9 cellular contexts compared by ENCODE assay signal in the genomic region with DNA sequence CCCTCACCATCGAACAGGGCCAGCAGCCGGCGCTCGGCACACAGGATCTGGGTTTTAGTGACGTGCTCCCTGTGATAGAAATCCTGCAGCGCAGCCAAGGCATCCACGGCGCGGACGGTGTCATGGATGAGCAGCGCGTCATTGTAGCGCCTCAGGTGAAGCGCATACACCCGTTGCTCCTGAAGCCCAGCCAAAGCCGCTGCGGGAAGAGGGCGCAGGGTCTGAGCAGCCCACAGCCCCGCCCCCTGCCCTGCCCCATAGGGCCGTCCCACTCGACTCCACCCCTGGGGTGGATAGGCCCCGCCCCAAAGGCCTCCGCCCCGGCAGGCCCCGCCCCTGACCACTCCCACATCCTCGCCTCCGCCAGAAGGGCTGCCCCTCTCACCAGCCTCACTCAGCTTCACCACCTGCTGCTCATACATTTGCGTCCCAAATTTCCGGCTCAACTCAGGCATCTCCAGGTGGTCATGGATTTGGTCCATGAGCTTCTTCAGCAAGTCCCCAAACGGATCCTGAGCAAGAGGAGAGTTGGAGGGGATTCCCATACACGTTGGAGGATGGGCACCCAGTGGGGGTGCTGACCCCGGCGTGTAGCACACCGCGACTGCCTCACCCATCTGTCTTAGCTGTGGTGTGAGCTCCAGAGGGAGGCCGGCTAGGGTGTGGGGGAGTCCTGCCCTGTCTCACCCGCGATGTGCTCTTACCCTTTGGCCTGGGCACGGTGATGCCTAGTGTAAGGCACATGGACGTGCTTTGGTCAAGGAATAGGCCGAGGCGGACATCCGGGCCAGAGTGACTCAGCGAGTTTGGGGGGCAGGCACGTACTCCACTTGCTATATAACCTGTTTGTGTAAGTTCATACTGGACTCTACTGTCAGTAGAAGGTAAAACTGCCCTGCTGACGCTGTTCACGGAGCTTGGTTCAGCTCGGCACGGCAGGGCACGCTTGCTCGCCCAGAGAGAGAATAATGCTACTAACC. TPM values are rescaled to one million over a fixed set of nuclear protein-coding genes. Genes with fewer than 3 reads are reported as not detected.
DNase-seq lines count a peak whose midpoint lies in the region; ATAC-seq and TF ChIP-seq lines count a peak whose summit lies in the region.
"Had no signal": no experiment of that assay in that cellular context is flagged by ENCODE, and none has a peak within 500 bp of the region (broad histone marks: within the 10 kb centered on the region; RNA-seq: fewer than 3 reads in every experiment).

No MANE protein-coding gene starts in this region.

- H3K27me3 ChIP-seq in HUES6 (ENCODE audit: control insufficient read depth, insufficient read depth, low read length) (peaks cover 4% of the 10 kb centered on the region; the same call in 1 of the 2 replicates), heart left ventricle (no peaks in the 10 kb centered on the region)

- DNase-seq in AML-193 (lab: John Stamatoyannopoulos, UW) = peak; percentile 35 to 38
- peak; percentile 94 for DNase-seq in RWPE1 (ENCODE audit: low spot score)
- peak; percentile 94 for DNase-seq in activated effector memory CD4-positive, alpha-beta T cell treated with anti-CD3 and anti-CD28 coated beads, Interleukin-2, amount 50 U/mL, for 16 hours
- peak; percentile 54 to 92 (median 79) for DNase-seq in heart left ventricle
- DNase-seq in retina = peak; percentile 80

- no peak for TF ChIP-seq CTCF in RWPE1 (conservative IDR thresholded peaks at IDR 0.05; ENCODE audit: low read depth)
- TF ChIP-seq CTCF in heart left ventricle (IDR thresholded peaks at IDR 0.05) = no peak

- 46 to 78% (median 60%) methylated on average over 32 to 51 of the region's 51 CpGs for WGBS in heart left ventricle, 4 donors

- POLR2A ChIA-PET in RWPE1 (lab: Yijun Ruan, JAX; ENCODE audit: low non-redundant PET) = no interaction called here

- H3K36me3 ChIP-seq in HUES6 (ENCODE audit: control insufficient read depth, insufficient read depth, low read length) = no peaks in the 10 kb centered on the region
- peaks cover 0 to 71% (median 5%) of the 10 kb centered on the region in 9 donors for H3K36me3 ChIP-seq in heart left ventricle

- ATAC-seq in GM19452 (IDR thresholded peaks at IDR 0.05; ENCODE audit: unreplicated experiment) = peak; percentile 66
- peak; percentile 22 to 86 (median 77) for ATAC-seq in heart left ventricle
- no peak for ATAC-seq in GM18861 (IDR thresholded peaks at IDR 0.05; ENCODE audit: unreplicated experiment)

- no peaks in the 10 kb centered on the region for H3K9me3 ChIP-seq in HUES6 (ENCODE audit: control insufficient read depth, insufficient read depth, low read depth, low read length)
- no peaks in the 10 kb centered on the region for H3K9me3 ChIP-seq in heart left ventricle

- H3K4me1 ChIP-seq in HUES6 (ENCODE audit: control insufficient read depth, insufficient read depth, low read length) (peaks cover 15% of the 10 kb centered on the region), heart left ventricle (peaks cover 0 to 24% (median 12%) of the 10 kb centered on the region in 12 donors)

- intact Hi-C loops in heart left ventricle (cut with DNase I) = no loop called here

- CTCF ChIA-PET in RWPE1 (lab: Yijun Ruan, JAX) = interaction anchor here (0.6 to 1.1 kb wide), 2 partner anchors 35 to 84 kb away, joined by 3 to 5 read pairs; no protein-coding TSS in a partner anchor

- H3K4me3 ChIP-seq in HUES6 (ENCODE audit: low read depth, low read length) = peak overlapping the region; percentile 54
- peak overlapping the region in 9 of 12 donors; percentile 9 to 53 (median 24) for H3K4me3 ChIP-seq in heart left ventricle

- no peak for TF ChIP-seq POLR2A in heart left ventricle (IDR thresholded peaks at IDR 0.05)

- H3K9ac ChIP-seq in HUES6 (ENCODE audit: low read length) = peak overlapping the region; percentile 40

- H3K27ac ChIP-seq in HUES6 (ENCODE audit: low read depth, low read length) = no peak overlapping the region
- H3K27ac ChIP-seq in RWPE1 = peak overlapping the region; percentile 48
- H3K27ac ChIP-seq in heart left ventricle = no peak overlapping the region
- H3K27ac ChIP-seq: skin epidermis had no signal

RNA-seq across cellular contexts. Expression of gene DHX58, which starts 4.6 kb away (rescaled TPM):
- 10 to 100 TPM in 1 of 9 donors, 1 to 10 TPM in 8; 1.9 to 17.3 (median 3.7) TPM for total RNA-seq in heart left ventricle
- 1 to 10 TPM; 1.8 to 4.9 TPM for polyA plus RNA-seq in heart left ventricle

RNA-seq across cellular contexts. Expression of gene ZNF385C, which starts 9.6 kb away (rescaled TPM):
- under 1 TPM in 6 of 9 donors, not detected in 3; 0.14 to 0.38 (median 0.22) TPM for total RNA-seq in heart left ventricle
- under 1 TPM; 0.06 to 0.11 TPM for polyA plus RNA-seq in heart left ventricle

RNA-seq across cellular contexts. Expression of gene KAT2A, which starts 13.3 kb away (rescaled TPM):
- 10 to 100 TPM in 8 of 9 donors, 1 to 10 TPM in 1; 6.9 to 17.6 (median 14.8) TPM for total RNA-seq in heart left ventricle
- 10 to 100 TPM; 15.3 to 33.0 TPM for polyA plus RNA-seq in heart left ventricle

RNA-seq across cellular contexts. Expression of gene HSPB9, which starts 14.7 kb away (rescaled TPM):
- not detected for total RNA-seq in heart left ventricle
- polyA plus RNA-seq in heart left ventricle = not detected

RNA-seq across cellular contexts. Expression of gene RAB5C, which starts 46.9 kb away (rescaled TPM):
- total RNA-seq in heart left ventricle = 10 to 100 TPM; 30.9 to 99.1 (median 48.2) TPM
- 10 to 100 TPM; 29.0 to 90.9 TPM for polyA plus RNA-seq in heart left ventricle

Comparison
In these comparisons a context has a peak if more than half of its experiments do, and no peak if none do; other contexts are left out.
1. DNase-seq: peak in every context shown above with its lines; median percentile 94 in RWPE1; 94 in activated effector memory CD4-positive, alpha-beta T cell treated with anti-CD3 and anti-CD28 coated beads, Interleukin-2, amount 50 U/mL, for 16 hours; 80 in retina; 79 in heart left ventricle; 36 in AML-193.